12 cellular contexts compared by ENCODE assay signal in genomic region chr2:63614983-63615945, GRCh38. TPM values are rescaled to one million over a fixed set of nuclear protein-coding genes. Genes with fewer than 3 reads are reported as not detected.
DNase-seq lines count a peak whose midpoint lies in the region; ATAC-seq and TF ChIP-seq lines count a peak whose summit lies in the region.
"Had no signal": no experiment of that assay in that cellular context is flagged by ENCODE, and none has a peak within 500 bp of the region (broad histone marks: within the 10 kb centered on the region; RNA-seq: fewer than 3 reads in every experiment).

No MANE protein-coding gene starts in this region.

- peaks cover 4 to 6% of the 10 kb centered on the region in 2 experiments; a peak in 2 of 4 replicates for H3K4me1 ChIP-seq in SK-N-SH (ENCODE audit: control insufficient read depth in 1 of 2, insufficient read depth in 2 of 2, low read depth in 1 of 2, low read length in 1 of 2)
- H3K4me1 ChIP-seq in parathyroid adenoma = no peaks in the 10 kb centered on the region
- H3K4me1 ChIP-seq: ascending aorta had no signal

- H3K4me1 Mint-ChIP-seq in CD14-positive monocyte = no peaks in the 10 kb centered on the region

- no peak for ATAC-seq in HG03139 (IDR thresholded peaks at IDR 0.05; ENCODE audit: unreplicated experiment)
- no peak for ATAC-seq in GM21717 (IDR thresholded peaks at IDR 0.05; ENCODE audit: unreplicated experiment)
- no peak for ATAC-seq in GM19023 (IDR thresholded peaks at IDR 0.05; ENCODE audit: unreplicated experiment)
- ATAC-seq: activated CD8-positive, alpha-beta T cell treated with anti-CD3 and anti-CD28 coated beads for 36 hours had no signal

- no peaks in the 10 kb centered on the region for H3K79me2 ChIP-seq in SK-N-SH (ENCODE audit: insufficient read depth)
- H3K79me2 ChIP-seq in parathyroid adenoma = no peaks in the 10 kb centered on the region

- H3K9me3 Mint-ChIP-seq in CD14-positive monocyte = peaks cover 0 to 11% (median 6%) of the 10 kb centered on the region in 7 donors
- H3K9me3 Mint-ChIP-seq: activated CD8-positive, alpha-beta T cell treated with anti-CD3 and anti-CD28 coated beads for 36 hours had no signal

- H3K4me3 ChIP-seq in SK-N-SH (ENCODE audit: low read depth in 2 of 2, low read length in 1 of 2) (no peak overlapping the region), parathyroid adenoma (ENCODE audit: low read depth, low read length) (no peak overlapping the region)
- H3K4me3 ChIP-seq: ascending aorta, heart left ventricle had no signal

- no peak for TF ChIP-seq CTCF in SK-N-SH (IDR thresholded peaks at IDR 0.05)
- TF ChIP-seq CTCF in parathyroid adenoma (IDR thresholded peaks at IDR 0.05) = no peak
- TF ChIP-seq CTCF in CD14-positive monocyte (IDR thresholded peaks at IDR 0.05) = no peak

- H3K27me3 Mint-ChIP-seq in CD14-positive monocyte (ENCODE audit: low read depth in 3 of 3) = peaks cover 0 to 4% (median 1%) of the 10 kb centered on the region in 3 donors

- POLR2A ChIA-PET in SK-N-SH (lab: Yijun Ruan, JAX) = no interaction called here

- H3K27ac ChIP-seq in SK-N-SH (ENCODE audit: low read depth in 2 of 2, low read length in 1 of 2) (no peak overlapping the region; a peak in 1 of 4 replicates), parathyroid adenoma (no peak overlapping the region)
- H3K27ac ChIP-seq: ascending aorta, heart left ventricle had no signal

- no peak overlapping the region for H3K4me2 ChIP-seq in SK-N-SH
- no peak overlapping the region for H3K4me2 ChIP-seq in parathyroid adenoma (ENCODE audit: low read length)

- no peaks in the 10 kb centered on the region for H3K9me2 ChIP-seq in SK-N-SH

- no peak overlapping the region for H3K9ac ChIP-seq in SK-N-SH
- H3K9ac ChIP-seq in parathyroid adenoma = no peak overlapping the region

- intact Hi-C loops in CD14-positive monocyte (cut with micrococcal nuclease) = no loop called here

- no peak overlapping the region for H3K27ac Mint-ChIP-seq in CD14-positive monocyte
- H3K27ac Mint-ChIP-seq: activated CD8-positive, alpha-beta T cell treated with anti-CD3 and anti-CD28 coated beads for 36 hours had no signal

- H3K27me3 ChIP-seq in SK-N-SH (ENCODE audit: insufficient read depth) = no peaks in the 10 kb centered on the region
- no peaks in the 10 kb centered on the region for H3K27me3 ChIP-seq in parathyroid adenoma (ENCODE audit: control insufficient read depth, insufficient read depth, low read length)
- H3K27me3 ChIP-seq: ascending aorta, heart left ventricle had no signal

- no peak for TF ChIP-seq RAD21 in SK-N-SH (IDR thresholded peaks at IDR 0.05; ENCODE audit: low read length)

- H3K36me3 ChIP-seq in SK-N-SH (replicated peaks in 1 of 2; ENCODE audit: control insufficient read depth in 1 of 2, insufficient read depth in 2 of 2, low read length in 1 of 2) (no peaks in the 10 kb centered on the region), parathyroid adenoma (ENCODE audit: control insufficient read depth, insufficient read depth, low read length) (no peaks in the 10 kb centered on the region)
- H3K36me3 ChIP-seq: ascending aorta, heart left ventricle had no signal

- DNase-seq in HCEC 1CT (peak; percentile 6), SK-N-SH (no peak), glomerular visceral epithelial cell (ENCODE audit: extremely low spot score) (peak; percentile 66), CD14-positive monocyte (ENCODE audit: low spot score) (no peak)
- DNase-seq: activated CD8-positive, alpha-beta T cell treated with anti-CD3 and anti-CD28 coated beads for 36 hours; heart left ventricle; retina had no signal

- no peak overlapping the region for H3K4me3 Mint-ChIP-seq in CD14-positive monocyte
- H3K4me3 Mint-ChIP-seq: activated CD8-positive, alpha-beta T cell treated with anti-CD3 and anti-CD28 coated beads for 36 hours had no signal

- H2AFZ ChIP-seq in SK-N-SH (ENCODE audit: low read depth) = peak overlapping the region; percentile 68
- peak overlapping the region; percentile 48 for H2AFZ ChIP-seq in parathyroid adenoma

- no peaks in the 10 kb centered on the region for H4K20me1 ChIP-seq in SK-N-SH (ENCODE audit: insufficient read depth)

- H3K36me3 Mint-ChIP-seq in CD14-positive monocyte = no peaks in the 10 kb centered on the region

- no peak for TF ChIP-seq EP300 in SK-N-SH (IDR thresholded peaks at IDR 0.05; ENCODE audit: borderline replicate concordance in 1 of 2, low read depth in 1 of 2, low read length in 1 of 2)

- WGBS in SK-N-SH (ENCODE audit: low lambda C conversion rate) = 82% methylated on average over 9 of the region's 9 CpGs

- H3K9me3 ChIP-seq in SK-N-SH = no peaks in the 10 kb centered on the region
- H3K9me3 ChIP-seq in parathyroid adenoma (ENCODE audit: control insufficient read depth, low read length) = no peaks in the 10 kb centered on the region
- H3K9me3 ChIP-seq: ascending aorta, heart left ventricle had no signal

- CTCF ChIA-PET in SK-N-SH (lab: Yijun Ruan, JAX) = no interaction called here

- no peaks in the 10 kb centered on the region for H3F3A ChIP-seq in SK-N-SH (replicated peaks; ENCODE audit: insufficient read depth)

TF ChIP-seq in SK-N-SH, 30 proteins besides CTCF, POLR2A, EP300 and RAD21:
- TF ChIP-seq GATA2 (CRISPR knock-in tag; IDR thresholded peaks at IDR 0.05) (no peak), POLR2AphosphoS5 (IDR thresholded peaks at IDR 0.05; ENCODE audit: low read depth, low read length) (no peak), MXI1 (IDR thresholded peaks at IDR 0.05; ENCODE audit: low read depth, low read length) (no peak), NFIC (IDR thresholded peaks at IDR 0.05; ENCODE audit: borderline replicate concordance) (no peak), FOSL2 (IDR thresholded peaks at IDR 0.05; ENCODE audit: borderline replicate concordance, low read depth) (no peak), TEAD4 (IDR thresholded peaks at IDR 0.05; ENCODE audit: borderline replicate concordance, insufficient read depth) (no peak), SIN3A (IDR thresholded peaks at IDR 0.05; ENCODE audit: borderline replicate concordance, low read depth, low read length) (no peak), SMC3 (IDR thresholded peaks at IDR 0.05; ENCODE audit: low read depth, low read length) (no peak), PBX3 (IDR thresholded peaks at IDR 0.05) (no peak), TCF12 (IDR thresholded peaks at IDR 0.05) (no peak), MAX (IDR thresholded peaks at IDR 0.05; ENCODE audit: low read depth) (no peak), EZH2phosphoT487 (IDR thresholded peaks at IDR 0.05; ENCODE audit: borderline replicate concordance, low read depth) (no peak), FOXM1 (IDR thresholded peaks at IDR 0.05; ENCODE audit: low read depth) (no peak), ELF1 (IDR thresholded peaks at IDR 0.05) (no peak), USF1 (IDR thresholded peaks at IDR 0.05; ENCODE audit: borderline replicate concordance, low read depth) (no peak), MEF2A (IDR thresholded peaks at IDR 0.05; ENCODE audit: borderline replicate concordance, low read depth) (no peak), IRF3 (IDR thresholded peaks at IDR 0.05; ENCODE audit: low read depth, low read length) (no peak), FOXJ3 (CRISPR knock-in tag; IDR thresholded peaks at IDR 0.05) (no peak)
TF ChIP-seq in SK-N-SH: peak in this region for 0.

RNA-seq across cellular contexts. Expression of gene MDH1, which starts 26.5 kb away (rescaled TPM):
- polyA plus RNA-seq in SK-N-SH (2012; rRNA removed) (201 and 267 TPM in 2 replicates), CD14-positive monocyte (100 to 1,000 TPM; 197 to 218 TPM)
- 279 and 297 TPM in 2 replicates for polyA plus RNA-seq in SK-N-SH (2012; cell fraction: cytosol; rRNA removed)
- 129 and 170 TPM in 2 replicates for polyA plus RNA-seq in SK-N-SH (2012; cell fraction: nucleus; rRNA removed)

RNA-seq across cellular contexts. Expression of gene WDPCP, which starts 27.0 kb away (rescaled TPM):
- polyA plus RNA-seq in SK-N-SH (2012; rRNA removed) (3.1 and 5.5 TPM in 2 replicates), CD14-positive monocyte (1 to 10 TPM; 3.3 to 3.7 TPM)
- 3.4 and 3.9 TPM in 2 replicates for polyA plus RNA-seq in SK-N-SH (2012; cell fraction: cytosol; rRNA removed)
- polyA plus RNA-seq in SK-N-SH (2012; cell fraction: nucleus; rRNA removed) = 6.9 and 8.3 TPM in 2 replicates

Comparison
In these comparisons a context has a peak if more than half of its experiments do, and no peak if none do; other contexts are left out.
1. DNase-seq: peak in HCEC 1CT (single experiment) and glomerular visceral epithelial cell (single experiment); none in SK-N-SH (single experiment) and CD14-positive monocyte (single experiment).